ENCODE assay signal across 2 cellular contexts in genomic region chr5:58455495-58455894, GRCh38.
TF ChIP-seq lines count a peak whose summit lies in the region.

No MANE protein-coding gene starts in this region.

TF ChIP-seq in A549, 52 proteins besides CTCF, POLR2A, EP300 and RAD21:
- TF ChIP-seq HES2 (IDR thresholded peaks at IDR 0.05) = no peak
- 0 out of 2 replicates have a peak, but pooled peaks have one; percentile 29 for TF ChIP-seq TP53 (CRISPR knock-in tag; IDR thresholded peaks at IDR 0.05)
- 0 out of 2 replicates have a peak, but pooled peaks have one; percentile 7 for TF ChIP-seq GATA3 (IDR thresholded peaks at IDR 0.05; ENCODE audit: borderline replicate concordance)

TF ChIP-seq in endothelial cell of umbilical vein, 7 proteins besides CTCF, POLR2A, EP300 and RAD21:
- TF ChIP-seq FOS (IDR thresholded peaks at IDR 0.05; ENCODE audit: borderline replicate concordance, insufficient read depth, low read length) = no peak
- no peak for TF ChIP-seq JUN (IDR thresholded peaks at IDR 0.05; ENCODE audit: borderline replicate concordance, insufficient read depth, insufficient read length, low read depth)
- TF ChIP-seq MYC (IDR thresholded peaks at IDR 0.05; ENCODE audit: low read depth, low read length) = no peak
- TF ChIP-seq POLR2AphosphoS5 (IDR thresholded peaks at IDR 0.05; ENCODE audit: insufficient read depth, low read depth, low read length) = no peak
- TF ChIP-seq, protein P1, sequence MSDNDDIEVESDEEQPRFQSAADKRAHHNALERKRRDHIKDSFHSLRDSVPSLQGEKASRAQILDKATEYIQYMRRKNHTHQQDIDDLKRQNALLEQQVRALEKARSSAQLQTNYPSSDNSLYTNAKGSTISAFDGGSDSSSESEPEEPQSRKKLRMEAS (IDR thresholded peaks at IDR 0.05; ENCODE audit: insufficient read depth, insufficient read length) = no peak
- TF ChIP-seq GATA2 (IDR thresholded peaks at IDR 0.05; ENCODE audit: insufficient read depth, insufficient read length, low read depth, low read length) = no peak
- no peak for TF ChIP-seq EZH2 (IDR thresholded peaks at IDR 0.05; ENCODE audit: borderline replicate concordance, low read depth, low read length, severe bottlenecking)
